ENCODE assay signal across 11 cellular contexts in genomic region chr11:10898003-10898762, GRCh38. TPM values are rescaled to one million over a fixed set of nuclear protein-coding genes. Genes with fewer than 3 reads are reported as not detected.
DNase-seq lines count a peak whose midpoint lies in the region; ATAC-seq, FAIRE-seq and TF ChIP-seq lines count a peak whose summit lies in the region.
"Had no signal": no experiment of that assay in that cellular context is flagged by ENCODE, and none has a peak within 500 bp of the region (broad histone marks: within the 10 kb centered on the region; RNA-seq: fewer than 3 reads in every experiment).

No MANE protein-coding gene starts in this region.

- H3K4me1 ChIP-seq in astrocyte (ENCODE audit: insufficient read depth, low read length) = peaks cover 38% of the 10 kb centered on the region
- peaks cover 22% of the 10 kb centered on the region for H3K4me1 ChIP-seq in mesenchymal stem cell (ENCODE audit: control insufficient read depth, insufficient read depth, low read depth, low read length)
- no peaks in the 10 kb centered on the region for H3K4me1 ChIP-seq in thymus (ENCODE audit: control insufficient read depth, insufficient read depth, low read length)

- H3K4me2 ChIP-seq in astrocyte (ENCODE audit: low read length) = peak overlapping the region; percentile 91
- no peak overlapping the region for H3K4me2 ChIP-seq in mesenchymal stem cell (ENCODE audit: low read length, poor library complexity, severe bottlenecking)

- no peaks in the 10 kb centered on the region for H3K79me2 ChIP-seq in astrocyte (ENCODE audit: insufficient read depth, low read length)

- H3K9me3 ChIP-seq in astrocyte (ENCODE audit: insufficient read depth, low read depth, low read length) (no peaks in the 10 kb centered on the region), mesenchymal stem cell (ENCODE audit: control insufficient read depth, low read length) (no peaks in the 10 kb centered on the region), thymus (ENCODE audit: control insufficient read depth) (no peaks in the 10 kb centered on the region)

- H3K36me3 ChIP-seq in astrocyte (ENCODE audit: insufficient read depth, low read length) (no peaks in the 10 kb centered on the region), mesenchymal stem cell (ENCODE audit: control insufficient read depth in 1 of 2, insufficient read depth in 2 of 2, low read depth in 1 of 2, low read length in 2 of 2) (no peaks in the 10 kb centered on the region), thymus (ENCODE audit: control insufficient read depth, insufficient read depth) (no peaks in the 10 kb centered on the region)

- H3K27me3 ChIP-seq in astrocyte (ENCODE audit: insufficient read depth, low read length) (no peaks in the 10 kb centered on the region), mesenchymal stem cell (ENCODE audit: control insufficient read depth in 1 of 2, insufficient read depth in 1 of 2, low read length in 2 of 2) (no peaks in the 10 kb centered on the region), thymus (ENCODE audit: control insufficient read depth, insufficient read depth) (no peaks in the 10 kb centered on the region)

- peak overlapping the region; percentile 82 for H2BK120ac ChIP-seq in mesenchymal stem cell (ENCODE audit: low read depth, low read length)

- H2BK15ac ChIP-seq in mesenchymal stem cell (ENCODE audit: low read depth, poor library complexity, severe bottlenecking) = peak overlapping the region; percentile 90

- no peaks in the 10 kb centered on the region for H3K27me3 Mint-ChIP-seq in T-helper 1 cell treated with Interleukin-12 subunit alpha and Interleukin-12 subunit beta and Interleukin-4 antibody, amounts not matched to agents 30 μg/mL and 1 μg/mL, for 36 hours (ENCODE audit: low read depth)
- H3K27me3 Mint-ChIP-seq in astrocyte (ENCODE audit: low read depth, unreplicated experiment) = no peaks in the 10 kb centered on the region

- peak overlapping the region in 1 of 2 experiments; percentile 83 for H3K14ac ChIP-seq in mesenchymal stem cell (ENCODE audit: low read length in 2 of 2)

- peak overlapping the region; percentile 100 for H3K27ac ChIP-seq in astrocyte (ENCODE audit: low read depth, low read length)
- H3K27ac ChIP-seq in mesenchymal stem cell (ENCODE audit: low read length, poor library complexity, severe bottlenecking) = peak overlapping the region; percentile 92
- peak overlapping the region; percentile 48 for H3K27ac ChIP-seq in thymus (ENCODE audit: low read depth)

- H3K36me3 Mint-ChIP-seq in T-helper 1 cell treated with Interleukin-12 subunit alpha and Interleukin-12 subunit beta and Interleukin-4 antibody, amounts not matched to agents 30 μg/mL and 1 μg/mL, for 36 hours (ENCODE audit: low read depth) = no peaks in the 10 kb centered on the region
- peaks cover 4% of the 10 kb centered on the region for H3K36me3 Mint-ChIP-seq in astrocyte (ENCODE audit: low read depth, unreplicated experiment)

- ATAC-seq in GM21825 (IDR thresholded peaks at IDR 0.05; ENCODE audit: unreplicated experiment) (no peak), HG03045 (IDR thresholded peaks at IDR 0.05; ENCODE audit: unreplicated experiment) (no peak)

- 90% methylated on average over 5 of the region's 5 CpGs for WGBS in mesenchymal stem cell
- WGBS in thymus = 99% methylated on average over 5 of the region's 5 CpGs

- TF ChIP-seq CTCF in astrocyte (IDR thresholded peaks at IDR 0.05; ENCODE audit: insufficient read depth, low read depth, low read length) = no peak

- H3K9ac ChIP-seq in astrocyte (ENCODE audit: low read length) = peak overlapping the region; percentile 93
- peak overlapping the region; percentile 94 for H3K9ac ChIP-seq in mesenchymal stem cell (ENCODE audit: low read length)

- no peak for FAIRE-seq in astrocyte (lab: Jason Lieb, UNC)

- H3K27ac Mint-ChIP-seq in T-helper 1 cell treated with Interleukin-12 subunit alpha and Interleukin-12 subunit beta and Interleukin-4 antibody, amounts not matched to agents 30 μg/mL and 1 μg/mL, for 36 hours = peak overlapping the region; percentile 32
- peak overlapping the region; percentile 99 for H3K27ac Mint-ChIP-seq in astrocyte (ENCODE audit: unreplicated experiment)

- H2AK5ac ChIP-seq in mesenchymal stem cell (ENCODE audit: low read length, severe bottlenecking) = peak overlapping the region; percentile 90

- peak overlapping the region; percentile 95 to 98 for H3K4ac ChIP-seq in mesenchymal stem cell (ENCODE audit: low read depth in 1 of 2, low read length in 2 of 2)

- no peak overlapping the region for H2BK5ac ChIP-seq in mesenchymal stem cell (ENCODE audit: low read depth, low read length, poor library complexity, severe bottlenecking)

- H4K91ac ChIP-seq in mesenchymal stem cell (ENCODE audit: low read length) = peak overlapping the region; percentile 92

- H2AFZ ChIP-seq in astrocyte (ENCODE audit: low read depth, low read length) (peak overlapping the region; percentile 46), mesenchymal stem cell (ENCODE audit: low read depth, low read length) (peak overlapping the region; percentile 23)

- H3K18ac ChIP-seq in mesenchymal stem cell (ENCODE audit: low read depth in 1 of 2, low read length in 2 of 2) = peak overlapping the region; percentile 69 to 93

- no peaks in the 10 kb centered on the region for H3K79me1 ChIP-seq in mesenchymal stem cell (replicated peaks; ENCODE audit: low read length, poor library complexity, severe bottlenecking)

- no peaks in the 10 kb centered on the region for H3K9me3 Mint-ChIP-seq in T-helper 1 cell treated with Interleukin-12 subunit alpha and Interleukin-12 subunit beta and Interleukin-4 antibody, amounts not matched to agents 30 μg/mL and 1 μg/mL, for 36 hours
- no peaks in the 10 kb centered on the region for H3K9me3 Mint-ChIP-seq in astrocyte (ENCODE audit: unreplicated experiment)

- H3K4me3 ChIP-seq in astrocyte (ENCODE audit: insufficient read depth, low read depth, low read length) = no peak overlapping the region
- H3K4me3 ChIP-seq in mesenchymal stem cell (ENCODE audit: insufficient read depth in 1 of 2, low read depth in 1 of 2, low read length in 2 of 2) = peak overlapping the region in 1 of 2 experiments; percentile 52
- H3K4me3 ChIP-seq in thymus (ENCODE audit: low read length) = no peak overlapping the region

- no peaks in the 10 kb centered on the region for H3K4me1 Mint-ChIP-seq in T-helper 1 cell treated with Interleukin-12 subunit alpha and Interleukin-12 subunit beta and Interleukin-4 antibody, amounts not matched to agents 30 μg/mL and 1 μg/mL, for 36 hours (ENCODE audit: low read depth)
- peaks cover 42% of the 10 kb centered on the region for H3K4me1 Mint-ChIP-seq in astrocyte (ENCODE audit: low read depth, unreplicated experiment)

- peak overlapping the region; percentile 93 for H4K8ac ChIP-seq in mesenchymal stem cell (ENCODE audit: low read length)

- peak overlapping the region in 1 of 2 experiments; percentile 63 for H3K23ac ChIP-seq in mesenchymal stem cell (ENCODE audit: low read length in 2 of 2)

- DNase-seq in T-helper 1 cell (no peak), astrocyte (ENCODE audit: low read depth) (no peak), mesenchymal stem cell (peak; percentile 38), SHP77 (lab: John Stamatoyannopoulos, UW) (no peak)
- DNase-seq: H7, MM.1S, NCI-H524 treated with DMSO at 0.1 percent for 48 hours had no signal

- peak overlapping the region; percentile 86 to 91 for H2BK12ac ChIP-seq in mesenchymal stem cell (ENCODE audit: low read length in 2 of 2)

- H3K4me3 Mint-ChIP-seq in T-helper 1 cell treated with Interleukin-12 subunit alpha and Interleukin-12 subunit beta and Interleukin-4 antibody, amounts not matched to agents 30 μg/mL and 1 μg/mL, for 36 hours = no peak overlapping the region
- H3K4me3 Mint-ChIP-seq in astrocyte (ENCODE audit: unreplicated experiment) = peak overlapping the region; percentile 16

- no peaks in the 10 kb centered on the region for H4K20me1 ChIP-seq in astrocyte (ENCODE audit: insufficient read depth, low read length)

RNA-seq across cellular contexts. Expression of gene ZBED5, which starts 40.3 kb away (rescaled TPM):
- total RNA-seq in astrocyte = 32.9 and 35.1 TPM in 2 replicates
- 21.1 TPM for polyA plus RNA-seq in mesenchymal stem cell (2013, experiment 1 of 2)
- polyA plus RNA-seq in mesenchymal stem cell (2013, experiment 2 of 2) = 21.4 TPM
- 131 TPM for polyA plus RNA-seq in thymus

Comparison
In these comparisons a context has a peak if more than half of its experiments do, and no peak if none do; other contexts are left out.
1. H3K27ac ChIP-seq: peak in every context shown above with its lines; median percentile 100 in astrocyte; 92 in mesenchymal stem cell; 48 in thymus.